12 cellular contexts compared by ENCODE assay signal in the genomic region with DNA sequence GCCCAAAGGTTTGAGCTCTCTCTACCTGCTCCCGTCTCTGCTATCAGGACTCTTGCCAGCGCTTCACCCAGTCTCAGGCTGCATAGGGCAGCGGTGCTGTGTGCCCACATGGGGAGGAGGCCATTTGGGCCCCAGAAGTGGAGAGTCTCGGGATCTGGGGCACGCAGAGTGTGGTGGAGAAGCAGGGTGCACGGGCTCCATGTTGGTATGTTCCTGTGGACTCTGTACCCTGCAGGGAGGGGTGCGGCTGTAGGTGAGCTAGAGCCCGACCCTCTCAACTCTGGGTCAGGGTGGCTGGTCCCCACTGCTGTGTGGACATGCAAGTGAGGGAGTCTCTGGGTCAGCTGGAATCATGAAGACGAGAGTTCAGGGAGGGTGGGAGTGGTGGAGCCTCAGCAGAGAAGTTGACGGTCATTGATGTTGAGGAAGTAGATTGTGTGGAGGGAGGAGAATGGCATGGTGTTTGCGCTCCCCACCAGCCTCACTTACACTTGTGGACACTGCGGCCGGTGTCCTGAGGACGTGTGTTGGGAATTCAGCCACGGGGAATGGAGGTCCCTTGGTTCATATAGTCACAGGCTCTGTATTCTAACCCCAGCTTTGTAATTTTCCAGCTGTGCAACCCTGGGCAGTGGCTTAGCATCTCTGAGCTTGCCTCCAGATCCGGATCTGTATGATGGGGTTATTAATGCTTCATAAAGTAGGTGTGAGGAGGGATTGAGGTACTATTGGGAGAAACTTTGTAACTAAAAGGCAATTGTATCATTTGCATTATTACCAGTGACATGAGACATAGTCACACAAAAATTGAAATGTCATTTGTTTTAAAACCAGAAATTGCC. TPM values are rescaled to one million over a fixed set of nuclear protein-coding genes. Genes with fewer than 3 reads are reported as not detected.
DNase-seq lines count a peak whose midpoint lies in the region; ATAC-seq and TF ChIP-seq lines count a peak whose summit lies in the region.
"Had no signal": no experiment of that assay in that cellular context is flagged by ENCODE, and none has a peak within 500 bp of the region (broad histone marks: within the 10 kb centered on the region; RNA-seq: fewer than 3 reads in every experiment).

No MANE protein-coding gene starts in this region.

- H3K27ac ChIP-seq in left lung (peak overlapping the region; percentile 56 to 90), stomach (peak overlapping the region in 3 of 5 donors; percentile 38 to 84 (median 77))

- no peak for TF ChIP-seq EP300 in stomach (IDR thresholded peaks at IDR 0.05)

- H3K36me3 ChIP-seq in left lung (no peaks in the 10 kb centered on the region), stomach (no peaks in the 10 kb centered on the region)
- H3K36me3 ChIP-seq: right atrium auricular region had no signal

- peaks cover 0 to 45% of the 10 kb centered on the region in 2 donors for H3K4me1 ChIP-seq in left lung
- H3K4me1 ChIP-seq in stomach: peaks cover 7 to 36% (median 15%) of the 10 kb centered on the region in 4 donors
- H3K4me1 ChIP-seq: right atrium auricular region had no signal

- peak overlapping the region; percentile 89 for H3K4me3 Mint-ChIP-seq in activated CD8-positive, alpha-beta memory T cell treated with anti-CD3 and anti-CD28 coated beads, Interleukin-2, amount 10 ng/mL, durations not matched to agents 7 days and 5 days
- H3K4me3 Mint-ChIP-seq in activated CD4-positive, alpha-beta memory T cell treated with anti-CD3 and anti-CD28 coated beads for 36 hours: peak overlapping the region; percentile 95

- H3K9me3 ChIP-seq in left lung (no peaks in the 10 kb centered on the region), stomach (no peaks in the 10 kb centered on the region)
- H3K9me3 ChIP-seq: right atrium auricular region had no signal

- no peaks in the 10 kb centered on the region for H3K9me3 Mint-ChIP-seq in activated CD8-positive, alpha-beta memory T cell treated with anti-CD3 and anti-CD28 coated beads, Interleukin-2, amount 10 ng/mL, durations not matched to agents 7 days and 5 days (ENCODE audit: low read depth)
- peaks cover 6% of the 10 kb centered on the region for H3K9me3 Mint-ChIP-seq in activated CD4-positive, alpha-beta memory T cell treated with anti-CD3 and anti-CD28 coated beads for 36 hours

- WGBS in stomach, 5 donors: 84 to 90% (median 88%) methylated on average over 16 of the region's 16 CpGs

- peak overlapping the region; percentile 93 for H3K27ac Mint-ChIP-seq in activated CD8-positive, alpha-beta memory T cell treated with anti-CD3 and anti-CD28 coated beads, Interleukin-2, amount 10 ng/mL, durations not matched to agents 7 days and 5 days
- H3K27ac Mint-ChIP-seq in activated CD4-positive, alpha-beta memory T cell treated with anti-CD3 and anti-CD28 coated beads for 36 hours: peak overlapping the region; percentile 94

- peaks cover 3% of the 10 kb centered on the region for H3K27me3 Mint-ChIP-seq in activated CD8-positive, alpha-beta memory T cell treated with anti-CD3 and anti-CD28 coated beads, Interleukin-2, amount 10 ng/mL, durations not matched to agents 7 days and 5 days
- peaks cover 2% of the 10 kb centered on the region for H3K27me3 Mint-ChIP-seq in activated CD4-positive, alpha-beta memory T cell treated with anti-CD3 and anti-CD28 coated beads for 36 hours

- POLR2A ChIA-PET in activated CD4-positive, alpha-beta memory T cell treated with anti-CD3 and anti-CD28 coated beads for 36 hours (lab: Charles Lee): interaction anchor here (1.0 to 5.3 kb wide), 8 partner anchors 8 to 75 kb away, joined by 3 to 74 read pairs (median 12); no protein-coding TSS in a partner anchor

- TF ChIP-seq CTCF in left lung (IDR thresholded peaks at IDR 0.05) (no peak), stomach (IDR thresholded peaks at IDR 0.05) (no peak)

- CTCF ChIA-PET in activated CD8-positive, alpha-beta memory T cell treated with anti-CD3 and anti-CD28 coated beads, Interleukin-2, amount 10 ng/mL, durations not matched to agents 7 days and 5 days (lab: Charles Lee): interaction anchor here (1.2 to 12.6 kb wide), 9 partner anchors 9 to 93 kb away, joined by 3 to 177 read pairs (median 19); no protein-coding TSS in a partner anchor
- CTCF ChIA-PET in activated CD4-positive, alpha-beta memory T cell treated with anti-CD3 and anti-CD28 coated beads for 36 hours (lab: Charles Lee): interaction anchor here (0.6 to 6.1 kb wide), 14 partner anchors 9 to 217 kb away, joined by 3 to 118 read pairs (median 7); no protein-coding TSS in a partner anchor

- peaks cover 69% of the 10 kb centered on the region for H3K4me1 Mint-ChIP-seq in activated CD8-positive, alpha-beta memory T cell treated with anti-CD3 and anti-CD28 coated beads, Interleukin-2, amount 10 ng/mL, durations not matched to agents 7 days and 5 days
- peaks cover 74% of the 10 kb centered on the region for H3K4me1 Mint-ChIP-seq in activated CD4-positive, alpha-beta memory T cell treated with anti-CD3 and anti-CD28 coated beads for 36 hours (ENCODE audit: low read depth)

- ATAC-seq in activated CD8-positive, alpha-beta memory T cell treated with anti-CD3 and anti-CD28 coated beads, Interleukin-2, amount 10 ng/mL, durations not matched to agents 7 days and 5 days: no peak
- no peak for ATAC-seq in left lung
- no peak for ATAC-seq in GM19455 (IDR thresholded peaks at IDR 0.05; ENCODE audit: unreplicated experiment)

- peaks cover 60% of the 10 kb centered on the region for H3K36me3 Mint-ChIP-seq in activated CD8-positive, alpha-beta memory T cell treated with anti-CD3 and anti-CD28 coated beads, Interleukin-2, amount 10 ng/mL, durations not matched to agents 7 days and 5 days
- H3K36me3 Mint-ChIP-seq in activated CD4-positive, alpha-beta memory T cell treated with anti-CD3 and anti-CD28 coated beads for 36 hours: peaks cover 45% of the 10 kb centered on the region

- H3K4me3 ChIP-seq in left lung (peak overlapping the region in 1 of 2 donors; percentile 53), stomach (peak overlapping the region in 1 of 4 donors; percentile 48)

- DNase-seq in activated CD8-positive, alpha-beta memory T cell treated with anti-CD3 and anti-CD28 coated beads, Interleukin-2, amount 10 ng/mL, durations not matched to agents 7 days and 5 days: peak; percentile 39
- no peak for DNase-seq in activated CD8-positive, alpha-beta memory T cell treated with anti-CD3 and anti-CD28 coated beads, Interleukin-2, amount 50 U/mL, for 4 hours
- DNase-seq in activated CD4-positive, alpha-beta memory T cell treated with anti-CD3 and anti-CD28 coated beads for 36 hours: no peak
- peak; percentile 18 to 23 for DNase-seq in left lung
- DNase-seq in stomach: no peak
- no peak for DNase-seq in foreskin melanocyte
- no peak for DNase-seq in NCI-H1417 treated with DMSO at 0.1 percent for 48 hours (lab: John Stamatoyannopoulos, UW)
- DNase-seq: ACHN, DMS79 treated with DMSO at 0.1 percent for 48 hours had no signal

- intact Hi-C loops in activated CD4-positive, alpha-beta memory T cell treated with anti-CD3 and anti-CD28 coated beads for 36 hours (cut with micrococcal nuclease): loop anchor here (1.0 kb wide), 1 partner anchor 15 kb away; no protein-coding TSS in a partner anchor
- intact Hi-C loops in left lung (cut with DNase I) (no loop called here), stomach (cut with DNase I; ENCODE audit: low total_unique reads) (no loop called here)

- H3K27me3 ChIP-seq in left lung (no peaks in the 10 kb centered on the region), stomach (no peaks in the 10 kb centered on the region)
- H3K27me3 ChIP-seq: right atrium auricular region had no signal

- TF ChIP-seq POLR2A in stomach (IDR thresholded peaks at IDR 0.05): no peak

RNA-seq across cellular contexts. Expression of a gene that starts 0.8 kb away (rescaled TPM):
- total RNA-seq in activated CD8-positive, alpha-beta memory T cell treated with anti-CD3 and anti-CD28 coated beads, Interleukin-2, amount 10 ng/mL, durations not matched to agents 7 days and 5 days: 100 to 1,000 TPM; 314 to 388 TPM
- total RNA-seq in activated CD4-positive, alpha-beta memory T cell treated with anti-CD3 and anti-CD28 coated beads for 36 hours: 100 to 1,000 TPM; 156 to 170 TPM
- total RNA-seq in left lung (10 to 100 TPM; 29.8 to 50.2 TPM), stomach (100 to 1,000 TPM in 2 of 5 donors, 10 to 100 TPM in 3; 35.3 to 146 (median 73.5) TPM)
- polyA plus RNA-seq in stomach: 10 to 100 TPM; 19.9 to 23.8 (median 19.9) TPM

RNA-seq across cellular contexts. Expression of a gene that starts 45.5 kb away (rescaled TPM):
- 1 to 10 TPM; 1.8 TPM for total RNA-seq in activated CD8-positive, alpha-beta memory T cell treated with anti-CD3 and anti-CD28 coated beads, Interleukin-2, amount 10 ng/mL, durations not matched to agents 7 days and 5 days
- total RNA-seq in activated CD4-positive, alpha-beta memory T cell treated with anti-CD3 and anti-CD28 coated beads for 36 hours: 10 to 100 TPM in 1 of 2 experiments, 1 to 10 TPM in 1; 9.8 to 10.5 TPM
- total RNA-seq in left lung: 10 to 100 TPM; 28.6 to 67.1 TPM
- total RNA-seq in stomach: 10 to 100 TPM in 2 of 5 donors, under 1 TPM in 1, not detected in 2; 0.87 to 29.3 (median 16.9) TPM
- 100 to 1,000 TPM in 1 of 3 donors, 10 to 100 TPM in 2; 27.6 to 220 (median 40.9) TPM for polyA plus RNA-seq in stomach
- total RNA-seq: LHCN-M2 had no signal

Comparison
In these comparisons a context has a peak if more than half of its experiments do, and no peak if none do; other contexts are left out.
1. DNase-seq: peak in activated CD8-positive, alpha-beta memory T cell treated with anti-CD3 and anti-CD28 coated beads, Interleukin-2, amount 10 ng/mL, durations not matched to agents 7 days and 5 days (single experiment) and left lung (2 of 2); none in activated CD8-positive, alpha-beta memory T cell treated with anti-CD3 and anti-CD28 coated beads, Interleukin-2, amount 50 U/mL, for 4 hours (single experiment), activated CD4-positive, alpha-beta memory T cell treated with anti-CD3 and anti-CD28 coated beads for 36 hours (single experiment), stomach (single experiment), foreskin melanocyte (single experiment) and NCI-H1417 treated with DMSO at 0.1 percent for 48 hours (single experiment).